Comparison of ENCODE assay signal across 22 cellular contexts in the genomic region with DNA sequence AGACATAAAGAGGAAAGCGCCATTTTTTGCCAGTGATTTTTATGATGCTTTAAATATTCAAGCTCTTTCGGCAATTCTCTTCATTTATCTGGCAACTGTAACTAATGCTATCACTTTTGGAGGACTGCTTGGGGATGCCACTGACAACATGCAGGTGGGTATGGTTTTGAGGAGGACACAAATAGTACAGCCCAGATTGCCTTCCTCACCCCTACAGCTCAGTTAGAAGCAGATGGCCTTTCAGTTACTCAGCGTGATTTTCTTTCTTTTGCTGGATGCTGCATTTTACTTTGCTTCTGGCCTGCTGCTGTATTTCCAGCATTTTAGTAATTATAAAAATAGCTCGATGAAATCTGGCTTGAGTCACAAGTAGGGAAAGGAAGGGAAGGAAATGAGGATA.
A peak's percentile ranks its signal among the peaks of the same experiment; 100 is the strongest.
DNase-seq lines count a peak whose midpoint lies in the region; ATAC-seq lines count a peak whose summit lies in the region.
"Had no signal": no experiment of that assay in that cellular context is flagged by ENCODE, and none has a peak within 500 bp of the region (broad histone marks: within the 10 kb centered on the region; RNA-seq: fewer than 3 reads in every experiment).

No MANE protein-coding gene starts in this region.

- peak; percentile 31 for DNase-seq in NCI-H1092 treated with DMSO at 0.1 percent for 48 hours (lab: John Stamatoyannopoulos, UW)
- no peak for DNase-seq in NCI-H1092 (lab: John Stamatoyannopoulos, UW)
- peak; percentile 33 for DNase-seq in NCI-H1694 (lab: John Stamatoyannopoulos, UW)
- DNase-seq in cerebellar cortex (ENCODE audit: low spot score): peak; percentile 97
- peak; percentile 29 for DNase-seq in middle frontal gyrus (ENCODE audit: extremely low spot score, low spot score)
- no peak for DNase-seq in left lobe of liver (ENCODE audit: low spot score)
- no peak for DNase-seq in activated CD8-positive, alpha-beta memory T cell treated with anti-CD3 and anti-CD28 coated beads for 24 hours
- DNase-seq: 8988T; CD4-positive, CD25-positive, alpha-beta regulatory T cell; DMS79; EL; GF-D8; HCEC 1CT; IMR-90; KG1; MG63; NCI-H1436; NCI-H2029; NCI-H2227 treated with DMSO at 0.1 percent for 48 hours; NCI-H526 treated with DMSO at 0.1 percent for 48 hours; SIG-M5 had no signal

- ATAC-seq in left lobe of liver: no peak
- ATAC-seq in GM19397 (IDR thresholded peaks at IDR 0.05; ENCODE audit: unreplicated experiment): no peak

Comparison
In these comparisons a context has a peak if more than half of its experiments do, and no peak if none do; other contexts are left out.
1. DNase-seq: peak in NCI-H1092 treated with DMSO at 0.1 percent for 48 hours (single experiment), NCI-H1694 (single experiment), cerebellar cortex (single experiment) and middle frontal gyrus (single experiment); none in NCI-H1092 (single experiment), left lobe of liver (single experiment) and activated CD8-positive, alpha-beta memory T cell treated with anti-CD3 and anti-CD28 coated beads for 24 hours (single experiment).